In genomic region chr5:139657363-139658321, GRCh38 we compare ENCODE assay signal across 9 cellular contexts.
A peak's percentile ranks its signal among the peaks of the same experiment; 100 is the strongest.
DNase-seq lines count a peak whose midpoint lies in the region; ATAC-seq and TF ChIP-seq lines count a peak whose summit lies in the region.
"Had no signal": no experiment of that assay in that cellular context is flagged by ENCODE, and none has a peak within 500 bp of the region (broad histone marks: within the 10 kb centered on the region; RNA-seq: fewer than 3 reads in every experiment).

No MANE protein-coding gene starts in this region.

- no peaks in the 10 kb centered on the region for H3K9me3 ChIP-seq in Loucy (ENCODE audit: insufficient read depth, low read depth, low read length)

- H3K9me2 ChIP-seq in Loucy (replicated peaks; ENCODE audit: low read depth, low read length) = no peaks in the 10 kb centered on the region

- peaks cover 95% of the 10 kb centered on the region for H4K20me1 ChIP-seq in Loucy (ENCODE audit: insufficient read depth, low read length, poor library complexity, severe bottlenecking)

- H3K9me3 Mint-ChIP-seq in nephron = no peaks in the 10 kb centered on the region
- H3K9me3 Mint-ChIP-seq: activated naive CD4-positive, alpha-beta T cell treated with anti-CD3 and anti-CD28 coated beads, Interleukin-2, amount 10 ng/mL, durations not matched to agents 7 days and 5 days had no signal

- no peak for ATAC-seq in GM18519 (IDR thresholded peaks at IDR 0.05; ENCODE audit: low FRiP score, unreplicated experiment)

- H3K9ac ChIP-seq in Loucy (ENCODE audit: low read depth, low read length, poor library complexity, severe bottlenecking) = peak overlapping the region; percentile 65

- H3F3A ChIP-seq in Loucy (ENCODE audit: low read depth) = no peaks in the 10 kb centered on the region

- H3K27ac Mint-ChIP-seq in nephron = peak overlapping the region; percentile 82 to 97 (median 95)
- H3K27ac Mint-ChIP-seq: activated naive CD4-positive, alpha-beta T cell treated with anti-CD3 and anti-CD28 coated beads, Interleukin-2, amount 10 ng/mL, durations not matched to agents 7 days and 5 days had no signal

- H3K4me3 ChIP-seq in Loucy (ENCODE audit: low read length, poor library complexity, severe bottlenecking) (peak overlapping the region; percentile 67), coronary artery (peak overlapping the region; percentile 47)

- H3K27ac ChIP-seq in coronary artery = peak overlapping the region; percentile 72 to 94

- peak overlapping the region; percentile 98 for H3K4me2 ChIP-seq in Loucy (ENCODE audit: low read depth, low read length, poor library complexity, severe bottlenecking)

- peaks cover 17% of the 10 kb centered on the region; the same call in 1 of the 2 replicates for H3K36me3 ChIP-seq in Loucy (ENCODE audit: insufficient read depth, low read length)

- no peak overlapping the region for H2AFZ ChIP-seq in Loucy (ENCODE audit: low read length)

- peak overlapping the region; percentile 5 to 70 (median 57) for H3K4me3 Mint-ChIP-seq in nephron
- H3K4me3 Mint-ChIP-seq: activated naive CD4-positive, alpha-beta T cell treated with anti-CD3 and anti-CD28 coated beads, Interleukin-2, amount 10 ng/mL, durations not matched to agents 7 days and 5 days had no signal

- TF ChIP-seq CTCF in Loucy (conservative IDR thresholded peaks at IDR 0.05; ENCODE audit: low read length) = no peak
- no peak for TF ChIP-seq CTCF in coronary artery (IDR thresholded peaks at IDR 0.05)
- TF ChIP-seq CTCF in nephron (IDR thresholded peaks at IDR 0.05; ENCODE audit: unreplicated experiment in 3 of 3) = no peak
- TF ChIP-seq CTCF in GM10266 (IDR thresholded peaks at IDR 0.05; ENCODE audit: control insufficient read depth, insufficient read depth, low read depth, missing control alignments) = no peak

- H3K4me1 Mint-ChIP-seq in nephron = peaks cover 80% of the 10 kb centered on the region

- peaks cover 100% of the 10 kb centered on the region for H3K79me2 ChIP-seq in Loucy (ENCODE audit: insufficient read depth, low read length)

- no peaks in the 10 kb centered on the region for H3K27me3 ChIP-seq in Loucy (ENCODE audit: insufficient read depth, low read length, poor library complexity, severe bottlenecking)

- no peaks in the 10 kb centered on the region for H3K36me3 Mint-ChIP-seq in nephron (ENCODE audit: low read depth)
- H3K36me3 Mint-ChIP-seq: activated naive CD4-positive, alpha-beta T cell treated with anti-CD3 and anti-CD28 coated beads, Interleukin-2, amount 10 ng/mL, durations not matched to agents 7 days and 5 days had no signal

- no peaks in the 10 kb centered on the region for H3K27me3 Mint-ChIP-seq in nephron (ENCODE audit: low read depth)

- peaks cover 79% of the 10 kb centered on the region for H3K4me1 ChIP-seq in Loucy (ENCODE audit: insufficient read depth, low read length, poor library complexity, severe bottlenecking)

- DNase-seq in AG08395 (ENCODE audit: low spot score) (peak; percentile 47), coronary artery (ENCODE audit: low spot score) (no peak), GM10266 (ENCODE audit: extremely low spot score) (no peak), T-helper 1 cell (no peak), NCI-H1105 (lab: John Stamatoyannopoulos, UW) (no peak)
- DNase-seq: activated naive CD4-positive, alpha-beta T cell treated with anti-CD3 and anti-CD28 coated beads, Interleukin-2, amount 10 ng/mL, durations not matched to agents 7 days and 5 days had no signal
